In the genomic region with DNA sequence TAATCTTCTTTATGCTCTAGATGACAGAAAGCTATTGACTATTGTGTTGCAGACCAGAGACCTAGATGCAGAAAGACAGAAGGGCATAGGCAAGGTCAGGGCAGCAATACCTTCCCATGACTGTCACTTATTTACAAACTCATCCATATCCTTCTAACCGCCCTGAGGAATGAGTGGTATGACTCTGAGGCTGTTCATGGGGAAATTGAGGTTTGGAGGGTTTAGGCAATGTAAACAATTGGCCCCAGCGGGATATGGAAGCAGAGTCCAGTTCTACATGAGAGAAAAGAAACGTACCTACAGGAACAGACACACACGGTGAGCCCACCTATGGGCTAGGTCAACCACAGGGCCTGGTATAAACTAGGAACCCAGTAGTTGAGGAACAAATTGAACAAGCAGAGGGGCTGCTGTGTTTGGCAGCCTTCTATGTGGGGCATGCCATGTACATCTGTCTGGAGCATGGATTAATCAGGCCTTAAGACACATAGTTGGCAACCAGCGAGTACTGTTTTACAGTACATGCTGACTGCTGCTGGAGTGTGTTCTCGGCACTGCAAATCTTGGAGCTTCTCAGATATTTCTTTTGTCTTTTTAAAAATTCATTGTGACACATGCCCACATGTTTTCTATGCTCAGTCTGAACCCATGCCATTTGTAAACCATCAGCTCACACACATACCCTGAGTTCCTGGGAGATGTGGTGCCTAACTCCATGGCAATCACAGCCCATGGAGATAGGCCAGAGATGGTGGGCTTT, we compare ENCODE assay signal across 1 cellular context.
TF ChIP-seq lines count a peak whose summit lies in the region.

No MANE protein-coding gene starts in this region.

TF ChIP-seq in H1, 55 proteins besides CTCF, POLR2A, EP300 and RAD21:
- TF ChIP-seq, protein P1, sequence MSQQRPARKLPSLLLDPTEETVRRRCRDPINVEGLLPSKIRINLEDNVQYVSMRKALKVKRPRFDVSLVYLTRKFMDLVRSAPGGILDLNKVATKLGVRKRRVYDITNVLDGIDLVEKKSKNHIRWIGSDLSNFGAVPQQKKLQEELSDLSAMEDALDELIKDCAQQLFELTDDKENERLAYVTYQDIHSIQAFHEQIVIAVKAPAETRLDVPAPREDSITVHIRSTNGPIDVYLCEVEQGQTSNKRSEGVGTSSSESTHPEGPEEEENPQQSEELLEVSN (IDR thresholded peaks at IDR 0.05), result no peak
- TF ChIP-seq CTBP2 (IDR thresholded peaks at IDR 0.05; ENCODE audit: borderline replicate concordance, insufficient read depth, insufficient read length, low read length), result no peak
- TF ChIP-seq BRCA1 (IDR thresholded peaks at IDR 0.05; ENCODE audit: low read depth, low read length), result no peak
